1 cellular context compared by ENCODE assay signal in the genomic region with DNA sequence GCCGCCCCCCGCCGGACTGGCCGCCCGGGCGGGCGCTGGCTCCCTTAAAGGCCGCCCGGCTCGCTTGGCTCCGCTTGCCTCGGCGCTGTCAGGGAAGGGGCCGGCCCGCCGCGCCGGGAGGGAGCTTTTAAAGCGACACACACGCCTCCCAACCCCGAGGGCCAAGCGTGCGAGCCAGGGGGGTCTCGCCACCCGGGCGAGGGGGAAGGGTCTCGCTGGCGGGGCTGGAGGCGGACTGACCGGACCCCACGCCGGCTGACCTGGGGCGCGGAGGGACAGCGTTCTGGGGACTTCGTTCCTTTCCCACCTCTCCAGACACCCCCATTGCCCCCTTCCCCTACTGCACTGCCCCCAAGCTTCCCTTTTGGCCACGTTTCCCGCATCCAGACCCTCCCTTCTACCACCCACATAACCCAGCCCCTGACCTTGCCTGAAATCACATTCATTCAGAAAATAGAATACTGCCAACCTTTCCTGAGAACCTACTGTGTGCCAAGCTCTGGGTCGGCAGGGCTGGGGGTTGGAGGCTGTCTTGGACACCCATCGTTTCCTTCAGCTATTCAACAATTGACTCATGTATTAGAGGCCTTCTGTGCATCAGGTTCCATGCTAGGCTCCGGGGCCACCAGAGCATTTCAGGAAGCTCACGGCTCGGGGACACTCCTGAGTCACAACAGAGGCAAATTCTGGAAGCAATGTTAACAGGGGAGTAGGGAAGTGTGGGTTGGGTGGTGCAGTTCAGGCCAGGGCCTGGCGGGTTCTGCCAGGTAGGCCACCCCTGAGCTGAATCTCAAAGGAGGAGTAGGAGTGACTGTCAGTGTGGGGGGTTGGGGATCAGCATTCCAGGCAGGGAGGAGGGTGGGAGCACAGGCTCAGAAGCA.
TF ChIP-seq lines count a peak whose summit lies in the region.

A gene with protein sequence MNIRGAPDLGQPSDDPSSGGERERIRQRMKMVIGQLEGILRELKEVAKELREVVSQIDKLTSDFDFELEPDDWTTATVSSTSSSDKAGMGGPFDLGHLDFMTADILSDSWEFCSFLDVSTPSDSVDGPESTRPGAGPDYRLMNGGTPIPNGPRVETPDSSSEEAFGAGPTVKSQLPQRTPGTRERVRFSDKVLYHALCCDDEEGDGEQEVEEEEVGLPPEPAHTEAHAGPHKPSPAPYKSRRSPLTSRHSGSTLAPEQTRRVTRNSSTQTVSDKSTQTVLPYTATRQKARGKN (minus strand): TSS at position 102 of the 881 bp plus-strand sequence. CDS start 2,221 bp downstream, outside the sequence.

TF ChIP-seq in SK-N-SH, 30 proteins besides CTCF, POLR2A, EP300 and RAD21:
- TF ChIP-seq YY1 (IDR thresholded peaks at IDR 0.05; ENCODE audit: low read depth) (no peak), NRF1 (IDR thresholded peaks at IDR 0.05; ENCODE audit: low read depth, low read length) (no peak), MXI1 (IDR thresholded peaks at IDR 0.05; ENCODE audit: low read depth, low read length) (no peak), GATA2 (CRISPR knock-in tag; IDR thresholded peaks at IDR 0.05) (no peak), TEAD4 (IDR thresholded peaks at IDR 0.05; ENCODE audit: borderline replicate concordance, insufficient read depth) (no peak), FOXM1 (IDR thresholded peaks at IDR 0.05; ENCODE audit: low read depth) (no peak), FOXJ3 (CRISPR knock-in tag; IDR thresholded peaks at IDR 0.05) (no peak), RCOR1 (IDR thresholded peaks at IDR 0.05; ENCODE audit: low read length) (no peak)
- TF ChIP-seq, protein P1, sequence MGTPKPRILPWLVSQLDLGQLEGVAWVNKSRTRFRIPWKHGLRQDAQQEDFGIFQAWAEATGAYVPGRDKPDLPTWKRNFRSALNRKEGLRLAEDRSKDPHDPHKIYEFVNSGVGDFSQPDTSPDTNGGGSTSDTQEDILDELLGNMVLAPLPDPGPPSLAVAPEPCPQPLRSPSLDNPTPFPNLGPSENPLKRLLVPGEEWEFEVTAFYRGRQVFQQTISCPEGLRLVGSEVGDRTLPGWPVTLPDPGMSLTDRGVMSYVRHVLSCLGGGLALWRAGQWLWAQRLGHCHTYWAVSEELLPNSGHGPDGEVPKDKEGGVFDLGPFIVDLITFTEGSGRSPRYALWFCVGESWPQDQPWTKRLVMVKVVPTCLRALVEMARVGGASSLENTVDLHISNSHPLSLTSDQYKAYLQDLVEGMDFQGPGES (IDR thresholded peaks at IDR 0.05; ENCODE audit: low read depth, low read length): no peak
- TF ChIP-seq, protein P2, sequence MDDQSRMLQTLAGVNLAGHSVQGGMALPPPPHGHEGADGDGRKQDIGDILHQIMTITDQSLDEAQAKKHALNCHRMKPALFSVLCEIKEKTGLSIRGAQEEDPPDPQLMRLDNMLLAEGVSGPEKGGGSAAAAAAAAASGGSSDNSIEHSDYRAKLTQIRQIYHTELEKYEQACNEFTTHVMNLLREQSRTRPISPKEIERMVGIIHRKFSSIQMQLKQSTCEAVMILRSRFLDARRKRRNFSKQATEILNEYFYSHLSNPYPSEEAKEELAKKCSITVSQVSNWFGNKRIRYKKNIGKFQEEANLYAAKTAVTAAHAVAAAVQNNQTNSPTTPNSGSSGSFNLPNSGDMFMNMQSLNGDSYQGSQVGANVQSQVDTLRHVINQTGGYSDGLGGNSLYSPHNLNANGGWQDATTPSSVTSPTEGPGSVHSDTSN (IDR thresholded peaks at IDR 0.05): no peak
